14 cellular contexts compared by ENCODE assay signal in genomic region chr2:179985163-179985820, GRCh38. TPM values are rescaled to one million over a fixed set of nuclear protein-coding genes. Genes with fewer than 3 reads are reported as not detected.
DNase-seq lines count a peak whose midpoint lies in the region; ATAC-seq and TF ChIP-seq lines count a peak whose summit lies in the region.
"Had no signal": no experiment of that assay in that cellular context is flagged by ENCODE, and none has a peak within 500 bp of the region (broad histone marks: within the 10 kb centered on the region; RNA-seq: fewer than 3 reads in every experiment).

No MANE protein-coding gene starts in this region.

- peaks cover 12% of the 10 kb centered on the region; the same call in 1 of the 2 replicates for H3K79me2 ChIP-seq in MM.1S (ENCODE audit: low read length)

- no peak for TF ChIP-seq POLR2A in transverse colon (IDR thresholded peaks at IDR 0.05)

- peak overlapping the region; percentile 85 for H3K4me2 ChIP-seq in MM.1S (ENCODE audit: low read depth, low read length)

- H3F3A ChIP-seq in MM.1S (ENCODE audit: insufficient read depth, low read length) = no peaks in the 10 kb centered on the region

- no peaks in the 10 kb centered on the region for H3K9me2 ChIP-seq in MM.1S (replicated peaks; ENCODE audit: insufficient read depth, low read length)

- TF ChIP-seq CTCF in MM.1S (IDR thresholded peaks at IDR 0.05; ENCODE audit: low read length) = no peak
- no peak for TF ChIP-seq CTCF in transverse colon (IDR thresholded peaks at IDR 0.05)

- TF ChIP-seq EP300 in transverse colon (IDR thresholded peaks at IDR 0.05; ENCODE audit: low read depth) = no peak

- H3K9me3 ChIP-seq in MM.1S (replicated peaks; ENCODE audit: insufficient read depth, low read length) (no peaks in the 10 kb centered on the region), transverse colon (no peaks in the 10 kb centered on the region)
- H3K9me3 ChIP-seq: ascending aorta, BE2C had no signal

- H3K36me3 ChIP-seq in MM.1S (replicated peaks; ENCODE audit: insufficient read depth, low read length) (0 out of 2 replicates have a peak, but pooled peaks cover 9% of the 10 kb centered on the region), transverse colon (peaks cover 0 to 64% (median 24%) of the 10 kb centered on the region in 4 donors)
- H3K36me3 ChIP-seq: BE2C had no signal

- 79 to 80% methylated on average over 5 of the region's 5 CpGs for WGBS in transverse colon (ENCODE audit: low coverage in 1 of 2), 2 donors

- in situ Hi-C loops in transverse colon (cut with MboI; ENCODE audit: low pct_ligation_motif_present in 1 of 4, low pct_unique_long_range_greater_than_20kb in 1 of 4, low sequenced_read_pairs in 3 of 4) = no loop called here

- H3K27ac ChIP-seq in MM.1S (ENCODE audit: low read length) (peak overlapping the region; percentile 34; the same call in 1 of the 2 replicates), transverse colon (no peak overlapping the region)
- H3K27ac ChIP-seq: ascending aorta had no signal

- intact Hi-C loops in transverse colon (cut with DNase I; ENCODE audit: low total_unique reads) = no loop called here

- peaks cover 23% of the 10 kb centered on the region for H3K4me1 ChIP-seq in MM.1S (ENCODE audit: low read length)
- H3K4me1 ChIP-seq in transverse colon = no peaks in the 10 kb centered on the region
- H3K4me1 ChIP-seq: ascending aorta, BE2C had no signal

- no peaks in the 10 kb centered on the region for H4K20me1 ChIP-seq in MM.1S (ENCODE audit: insufficient read depth, low read length)

- H3K27me3 ChIP-seq in MM.1S (replicated peaks; ENCODE audit: insufficient read depth, low read length) = no peaks in the 10 kb centered on the region
- H3K27me3 ChIP-seq in transverse colon = no peaks in the 10 kb centered on the region
- H3K27me3 ChIP-seq: ascending aorta, BE2C had no signal

- H3K9ac ChIP-seq in MM.1S (ENCODE audit: low read length) = peak overlapping the region; percentile 35; the same call in 1 of the 2 replicates

- peak overlapping the region; percentile 43 for H3K4me3 ChIP-seq in MM.1S (ENCODE audit: low read length)
- H3K4me3 ChIP-seq in transverse colon = no peak overlapping the region
- H3K4me3 ChIP-seq: ascending aorta had no signal

- ATAC-seq in GM18508 (IDR thresholded peaks at IDR 0.05; ENCODE audit: insufficient read depth, unreplicated experiment) (peak; percentile 88), GM21360 (IDR thresholded peaks at IDR 0.05; ENCODE audit: unreplicated experiment) (peak; percentile 85), HG02973 (IDR thresholded peaks at IDR 0.05; ENCODE audit: unreplicated experiment) (peak; percentile 99)
- no peak for ATAC-seq in activated CD4-positive, CD25-positive, alpha-beta regulatory T cell treated with anti-CD3 and anti-CD28 coated beads, Interleukin-2, amount 50 U/mL, for 24 hours
- ATAC-seq: sciatic nerve had no signal

- H2AFZ ChIP-seq in MM.1S (ENCODE audit: low read length) = no peak overlapping the region

- DNase-seq in MM.1S = peak; percentile 76
- DNase-seq in central memory CD4-positive, alpha-beta T cell = no peak
- DNase-seq in SHP77 (lab: John Stamatoyannopoulos, UW) = no peak
- DNase-seq in transverse colon = no peak
- DNase-seq: BE2C; midbrain; NCI-H1092 treated with DMSO at 0.1 percent for 48 hours; NK-92 treated with Interleukin-12 subunit alpha and Interleukin-12 subunit beta, amount 100 ng/mL, for 24 hours had no signal

RNA-seq across cellular contexts. Expression of gene CWC22, which starts 21.8 kb away (rescaled TPM):
- total RNA-seq in transverse colon = 10 to 100 TPM in 3 of 4 donors, 1 to 10 TPM in 1; 7.5 to 19.9 (median 16.4) TPM

Comparison
In these comparisons a context has a peak if more than half of its experiments do, and no peak if none do; other contexts are left out.
1. ATAC-seq: peak in GM18508 (single experiment), GM21360 (single experiment) and HG02973 (single experiment); none in activated CD4-positive, CD25-positive, alpha-beta regulatory T cell treated with anti-CD3 and anti-CD28 coated beads, Interleukin-2, amount 50 U/mL, for 24 hours (0 of 2).